ENCODE assay signal across 16 cellular contexts in genomic region chr10:88297103-88297502, GRCh38.
DNase-seq lines count a peak whose midpoint lies in the region; ATAC-seq, FAIRE-seq and TF ChIP-seq lines count a peak whose summit lies in the region.
"Had no signal": no experiment of that assay in that cellular context is flagged by ENCODE, and none has a peak within 500 bp of the region (broad histone marks: within the 10 kb centered on the region; RNA-seq: fewer than 3 reads in every experiment).

No MANE protein-coding gene starts in this region.

- no peak for TF ChIP-seq POLR2A in GM18505 (IDR thresholded peaks at IDR 0.05; ENCODE audit: borderline replicate concordance, extremely low read depth, insufficient read depth, insufficient read length)

- no peaks in the 10 kb centered on the region for H3K9me3 ChIP-seq in adipocyte (ENCODE audit: control insufficient read depth, low read length)
- H3K9me3 ChIP-seq: SJCRH30 had no signal

- ATAC-seq in GM18505 (IDR thresholded peaks at IDR 0.05; ENCODE audit: unreplicated experiment), result no peak

- DNase-seq in GM18507 (ENCODE audit: extremely low spot score, insufficient read length, low read depth) (no peak), LHCN-M2 (ENCODE audit: low read depth) (peak; percentile 27), adipocyte (ENCODE audit: low read depth) (peak; percentile 5), fibroblast of pulmonary artery (ENCODE audit: low read depth) (peak; percentile 17), LoVo (ENCODE audit: low spot score) (no peak), dermis blood vessel endothelial cell (no peak), NCI-H345 treated with DMSO at 0.1 percent for 48 hours (lab: John Stamatoyannopoulos, UW; ENCODE audit: unreplicated experiment) (no peak)
- DNase-seq: C1 segment of cervical spinal cord, DMS 273 treated with DMSO at 0.1 percent for 48 hours, GF-D8, H7, NCI-H1436, NCI-H2029, NCI-H524 treated with DMSO at 0.1 percent for 48 hours, SJCRH30 had no signal

- TF ChIP-seq CTCF in fibroblast of pulmonary artery (IDR thresholded peaks at IDR 0.05; ENCODE audit: low read length, missing control alignments), result no peak

- peak; percentile 51 for FAIRE-seq in GM18507 (lab: Jason Lieb, UNC)

- no peak overlapping the region for H3K9ac ChIP-seq in adipocyte (ENCODE audit: low read length)

- H3K4me1 ChIP-seq in adipocyte (ENCODE audit: control insufficient read depth, insufficient read depth, low read length), result no peaks in the 10 kb centered on the region
- H3K4me1 ChIP-seq: SJCRH30 had no signal

- H3K27me3 ChIP-seq in adipocyte (replicated peaks; ENCODE audit: control insufficient read depth, insufficient read depth, low read length), result no peaks in the 10 kb centered on the region
- H3K27me3 ChIP-seq: SJCRH30 had no signal

- H3K4me3 ChIP-seq in adipocyte (ENCODE audit: low read length) (no peak overlapping the region), fibroblast of pulmonary artery (replicated peaks; ENCODE audit: low read depth, low read length) (no peak overlapping the region)
- H3K4me3 ChIP-seq: SJCRH30 had no signal

- H3K36me3 ChIP-seq in adipocyte (ENCODE audit: control insufficient read depth, insufficient read depth, low read length, severe bottlenecking), result no peaks in the 10 kb centered on the region
- H3K36me3 ChIP-seq: SJCRH30 had no signal

Comparison
In these comparisons a context has a peak if more than half of its experiments do, and no peak if none do; other contexts are left out.
1. DNase-seq: peak in LHCN-M2 (single experiment), adipocyte (single experiment) and fibroblast of pulmonary artery (single experiment); none in GM18507 (single experiment), LoVo (single experiment), dermis blood vessel endothelial cell (single experiment) and NCI-H345 treated with DMSO at 0.1 percent for 48 hours (single experiment).